In the genomic region with DNA sequence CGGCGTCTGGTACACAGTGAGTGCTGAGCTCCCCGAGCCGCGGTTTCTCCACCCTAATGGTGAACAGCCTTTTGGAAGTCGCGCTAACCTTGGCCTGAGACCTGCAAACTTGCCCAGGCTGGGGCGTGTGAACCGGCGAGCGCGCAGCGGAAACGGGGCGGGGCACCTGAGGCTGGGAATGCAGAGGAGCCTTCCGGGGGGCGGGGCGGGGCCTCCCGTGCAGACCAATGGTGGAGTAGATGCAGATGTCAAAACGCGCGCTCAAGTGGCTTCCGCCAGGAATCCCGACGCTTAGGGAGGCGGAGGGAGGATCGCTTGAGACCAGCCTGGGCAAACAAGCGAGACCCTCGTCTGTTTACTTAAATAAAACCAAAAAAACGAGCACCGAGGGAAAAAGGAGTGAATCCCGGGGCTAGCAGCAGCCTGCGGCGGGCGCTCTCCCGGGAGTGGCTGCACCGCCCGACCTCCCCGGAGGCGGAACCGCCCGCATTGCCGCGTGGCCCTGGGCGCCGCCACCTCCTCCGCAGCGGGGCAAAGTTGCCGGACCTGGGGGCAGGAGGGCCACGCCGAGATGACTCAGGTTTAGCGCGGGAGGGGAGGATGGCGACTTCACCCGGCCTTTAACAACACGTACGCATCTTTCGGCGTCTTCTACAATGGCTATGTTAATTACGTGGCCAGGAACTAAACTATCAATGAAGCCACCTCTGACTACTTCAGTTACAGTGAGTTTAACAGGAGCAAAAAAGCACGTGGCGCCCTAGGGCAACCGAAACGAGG, we compare ENCODE assay signal across 1 cellular context.
TF ChIP-seq lines count a peak whose summit lies in the region.

No MANE protein-coding gene starts in this region.

TF ChIP-seq in SK-N-SH, 30 proteins besides CTCF, POLR2A, EP300 and RAD21 (continued from another document):
- TF ChIP-seq, protein P1, sequence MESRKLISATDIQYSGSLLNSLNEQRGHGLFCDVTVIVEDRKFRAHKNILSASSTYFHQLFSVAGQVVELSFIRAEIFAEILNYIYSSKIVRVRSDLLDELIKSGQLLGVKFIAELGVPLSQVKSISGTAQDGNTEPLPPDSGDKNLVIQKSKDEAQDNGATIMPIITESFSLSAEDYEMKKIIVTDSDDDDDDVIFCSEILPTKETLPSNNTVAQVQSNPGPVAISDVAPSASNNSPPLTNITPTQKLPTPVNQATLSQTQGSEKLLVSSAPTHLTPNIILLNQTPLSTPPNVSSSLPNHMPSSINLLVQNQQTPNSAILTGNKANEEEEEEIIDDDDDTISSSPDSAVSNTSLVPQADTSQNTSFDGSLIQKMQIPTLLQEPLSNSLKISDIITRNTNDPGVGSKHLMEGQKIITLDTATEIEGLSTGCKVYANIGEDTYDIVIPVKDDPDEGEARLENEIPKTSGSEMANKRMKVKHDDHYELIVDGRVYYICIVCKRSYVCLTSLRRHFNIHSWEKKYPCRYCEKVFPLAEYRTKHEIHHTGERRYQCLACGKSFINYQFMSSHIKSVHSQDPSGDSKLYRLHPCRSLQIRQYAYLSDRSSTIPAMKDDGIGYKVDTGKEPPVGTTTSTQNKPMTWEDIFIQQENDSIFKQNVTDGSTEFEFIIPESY (IDR thresholded peaks at IDR 0.05; ENCODE audit: borderline replicate concordance, low read depth) = no peak; the same call in 1 of the 2 replicates
- TF ChIP-seq, protein P2, sequence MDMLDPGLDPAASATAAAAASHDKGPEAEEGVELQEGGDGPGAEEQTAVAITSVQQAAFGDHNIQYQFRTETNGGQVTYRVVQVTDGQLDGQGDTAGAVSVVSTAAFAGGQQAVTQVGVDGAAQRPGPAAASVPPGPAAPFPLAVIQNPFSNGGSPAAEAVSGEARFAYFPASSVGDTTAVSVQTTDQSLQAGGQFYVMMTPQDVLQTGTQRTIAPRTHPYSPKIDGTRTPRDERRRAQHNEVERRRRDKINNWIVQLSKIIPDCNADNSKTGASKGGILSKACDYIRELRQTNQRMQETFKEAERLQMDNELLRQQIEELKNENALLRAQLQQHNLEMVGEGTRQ (IDR thresholded peaks at IDR 0.05; ENCODE audit: borderline replicate concordance, low read depth, low read length) = no peak
- TF ChIP-seq TEAD4 (IDR thresholded peaks at IDR 0.05; ENCODE audit: borderline replicate concordance, insufficient read depth) = peak; percentile 65; the same call in 1 of the 2 replicates
- TF ChIP-seq POLR2AphosphoS5 (IDR thresholded peaks at IDR 0.05; ENCODE audit: low read depth, low read length) = peak; percentile 92
- TF ChIP-seq, protein P3, sequence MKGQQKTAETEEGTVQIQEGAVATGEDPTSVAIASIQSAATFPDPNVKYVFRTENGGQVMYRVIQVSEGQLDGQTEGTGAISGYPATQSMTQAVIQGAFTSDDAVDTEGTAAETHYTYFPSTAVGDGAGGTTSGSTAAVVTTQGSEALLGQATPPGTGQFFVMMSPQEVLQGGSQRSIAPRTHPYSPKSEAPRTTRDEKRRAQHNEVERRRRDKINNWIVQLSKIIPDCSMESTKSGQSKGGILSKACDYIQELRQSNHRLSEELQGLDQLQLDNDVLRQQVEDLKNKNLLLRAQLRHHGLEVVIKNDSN (IDR thresholded peaks at IDR 0.05; ENCODE audit: borderline replicate concordance, low read depth) = 0 out of 2 replicates have a peak, but pooled peaks have one; percentile 33
- no peak; the same call in 1 of the 2 replicates for TF ChIP-seq JUND (IDR thresholded peaks at IDR 0.05)
- TF ChIP-seq MEF2A (IDR thresholded peaks at IDR 0.05; ENCODE audit: borderline replicate concordance, low read depth) = no peak
- TF ChIP-seq, protein P4, sequence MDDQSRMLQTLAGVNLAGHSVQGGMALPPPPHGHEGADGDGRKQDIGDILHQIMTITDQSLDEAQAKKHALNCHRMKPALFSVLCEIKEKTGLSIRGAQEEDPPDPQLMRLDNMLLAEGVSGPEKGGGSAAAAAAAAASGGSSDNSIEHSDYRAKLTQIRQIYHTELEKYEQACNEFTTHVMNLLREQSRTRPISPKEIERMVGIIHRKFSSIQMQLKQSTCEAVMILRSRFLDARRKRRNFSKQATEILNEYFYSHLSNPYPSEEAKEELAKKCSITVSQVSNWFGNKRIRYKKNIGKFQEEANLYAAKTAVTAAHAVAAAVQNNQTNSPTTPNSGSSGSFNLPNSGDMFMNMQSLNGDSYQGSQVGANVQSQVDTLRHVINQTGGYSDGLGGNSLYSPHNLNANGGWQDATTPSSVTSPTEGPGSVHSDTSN (IDR thresholded peaks at IDR 0.05) = peak; percentile 69
- TF ChIP-seq TAF1 (IDR thresholded peaks at IDR 0.05; ENCODE audit: borderline replicate concordance, low read depth, low read length) = peak; percentile 73
- peak; percentile 31; the same call in 1 of the 2 replicates for TF ChIP-seq NFIC (IDR thresholded peaks at IDR 0.05; ENCODE audit: borderline replicate concordance)
- peak; percentile 78 for TF ChIP-seq GABPA (IDR thresholded peaks at IDR 0.05; ENCODE audit: low read depth)
- TF ChIP-seq RCOR1 (IDR thresholded peaks at IDR 0.05; ENCODE audit: low read length) = no peak; the same call in 1 of the 2 replicates
- TF ChIP-seq, protein P5, sequence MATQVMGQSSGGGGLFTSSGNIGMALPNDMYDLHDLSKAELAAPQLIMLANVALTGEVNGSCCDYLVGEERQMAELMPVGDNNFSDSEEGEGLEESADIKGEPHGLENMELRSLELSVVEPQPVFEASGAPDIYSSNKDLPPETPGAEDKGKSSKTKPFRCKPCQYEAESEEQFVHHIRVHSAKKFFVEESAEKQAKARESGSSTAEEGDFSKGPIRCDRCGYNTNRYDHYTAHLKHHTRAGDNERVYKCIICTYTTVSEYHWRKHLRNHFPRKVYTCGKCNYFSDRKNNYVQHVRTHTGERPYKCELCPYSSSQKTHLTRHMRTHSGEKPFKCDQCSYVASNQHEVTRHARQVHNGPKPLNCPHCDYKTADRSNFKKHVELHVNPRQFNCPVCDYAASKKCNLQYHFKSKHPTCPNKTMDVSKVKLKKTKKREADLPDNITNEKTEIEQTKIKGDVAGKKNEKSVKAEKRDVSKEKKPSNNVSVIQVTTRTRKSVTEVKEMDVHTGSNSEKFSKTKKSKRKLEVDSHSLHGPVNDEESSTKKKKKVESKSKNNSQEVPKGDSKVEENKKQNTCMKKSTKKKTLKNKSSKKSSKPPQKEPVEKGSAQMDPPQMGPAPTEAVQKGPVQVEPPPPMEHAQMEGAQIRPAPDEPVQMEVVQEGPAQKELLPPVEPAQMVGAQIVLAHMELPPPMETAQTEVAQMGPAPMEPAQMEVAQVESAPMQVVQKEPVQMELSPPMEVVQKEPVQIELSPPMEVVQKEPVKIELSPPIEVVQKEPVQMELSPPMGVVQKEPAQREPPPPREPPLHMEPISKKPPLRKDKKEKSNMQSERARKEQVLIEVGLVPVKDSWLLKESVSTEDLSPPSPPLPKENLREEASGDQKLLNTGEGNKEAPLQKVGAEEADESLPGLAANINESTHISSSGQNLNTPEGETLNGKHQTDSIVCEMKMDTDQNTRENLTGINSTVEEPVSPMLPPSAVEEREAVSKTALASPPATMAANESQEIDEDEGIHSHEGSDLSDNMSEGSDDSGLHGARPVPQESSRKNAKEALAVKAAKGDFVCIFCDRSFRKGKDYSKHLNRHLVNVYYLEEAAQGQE (IDR thresholded peaks at IDR 0.05; ENCODE audit: low read depth, low read length) = no peak; the same call in 1 of the 2 replicates
- no peak; the same call in 1 of the 2 replicates for TF ChIP-seq RFX5 (IDR thresholded peaks at IDR 0.05; ENCODE audit: low read length)
- no peak; the same call in 1 of the 2 replicates for TF ChIP-seq SMC3 (IDR thresholded peaks at IDR 0.05; ENCODE audit: low read depth, low read length)
